ENCODE assay signal across 15 cellular contexts in the genomic region with DNA sequence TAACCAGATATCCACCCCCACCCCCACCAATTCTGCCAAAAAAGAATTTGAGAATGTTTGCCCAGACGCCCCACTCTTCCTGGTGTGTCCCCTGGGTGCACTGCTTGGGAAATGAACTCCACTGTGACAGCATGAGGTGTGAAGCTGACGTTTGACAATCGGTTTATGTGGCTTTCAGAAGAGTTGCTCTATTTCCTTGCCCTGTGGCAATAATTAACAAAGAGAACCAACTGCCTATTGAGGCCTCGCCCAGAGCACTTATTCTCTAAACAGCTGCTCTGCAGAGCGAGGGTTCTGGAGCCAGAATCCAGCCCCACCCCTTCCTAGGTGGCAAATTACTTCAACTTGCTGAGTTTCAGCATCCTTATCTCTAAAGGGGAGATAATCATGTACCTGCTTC.
A peak's percentile ranks its signal among the peaks of the same experiment; 100 is the strongest.
DNase-seq lines count a peak whose midpoint lies in the region; ATAC-seq and TF ChIP-seq lines count a peak whose summit lies in the region.
"Had no signal": no experiment of that assay in that cellular context is flagged by ENCODE, and none has a peak within 500 bp of the region (broad histone marks: within the 10 kb centered on the region; RNA-seq: fewer than 3 reads in every experiment).

No MANE protein-coding gene starts in this region.

- CTCF ChIA-PET in A673 (lab: Charles Lee), result no interaction called here

- H3K4me3 ChIP-seq in A673 (ENCODE audit: low read depth, low read length, poor library complexity, severe bottlenecking), result no peak overlapping the region
- H3K4me3 ChIP-seq: vagina had no signal

- peaks cover 8% of the 10 kb centered on the region for H3K27me3 ChIP-seq in A673 (replicated peaks; ENCODE audit: insufficient read depth, low read depth, low read length, poor library complexity)
- H3K27me3 ChIP-seq: vagina had no signal

- no peaks in the 10 kb centered on the region for H3K4me1 ChIP-seq in A673 (ENCODE audit: insufficient read depth, low read length, poor library complexity, severe bottlenecking)
- H3K4me1 ChIP-seq: vagina had no signal

- POLR2A ChIA-PET in A673 (lab: Charles Lee; ENCODE audit: low non-redundant PET), result no interaction called here

- peak; percentile 42 for DNase-seq in A673 (ENCODE audit: low spot score)
- DNase-seq in NCI-H2107 (lab: John Stamatoyannopoulos, UW), result peak; percentile 32
- DNase-seq in NCI-H2227 treated with DMSO at 0.1 percent for 48 hours (lab: John Stamatoyannopoulos, UW), result no peak
- no peak for DNase-seq in NCI-H1694 treated with DMSO at 0.1 percent for 48 hours (lab: John Stamatoyannopoulos, UW)
- no peak for DNase-seq in HT-29 (ENCODE audit: low spot score)
- DNase-seq: ACHN; activated B cell treated with CpG ODN at 0.5 μM for 24 hours; activated T-cell treated with anti-CD3 and anti-CD28 coated beads, Interleukin-2, amount 50 U/mL, for 24 hours; DND-41; H7; mesenchymal stem cell had no signal

- TF ChIP-seq CTCF in A673 (conservative IDR thresholded peaks at IDR 0.05; ENCODE audit: low read depth, low read length), result no peak

- no peaks in the 10 kb centered on the region for H3K9me3 ChIP-seq in A673 (ENCODE audit: low read depth, low read length, poor library complexity, severe bottlenecking)
- H3K9me3 ChIP-seq: vagina had no signal

- ATAC-seq in GM18870 (IDR thresholded peaks at IDR 0.05; ENCODE audit: unreplicated experiment) (peak; percentile 78), HG02943 (IDR thresholded peaks at IDR 0.05; ENCODE audit: low read depth, unreplicated experiment) (peak; percentile 84), HG02885 (IDR thresholded peaks at IDR 0.05; ENCODE audit: poor library complexity, unreplicated experiment) (no peak)

- no peaks in the 10 kb centered on the region for H3K36me3 ChIP-seq in A673 (ENCODE audit: insufficient read depth, low read length, poor library complexity, severe bottlenecking)
- H3K36me3 ChIP-seq: vagina had no signal

- H3K27ac ChIP-seq in A673 (ENCODE audit: low read depth, low read length, poor library complexity, severe bottlenecking), result no peak overlapping the region
- H3K27ac ChIP-seq: vagina had no signal

- BruUV-seq in A673 (replicated peaks; lab: Mats Ljungman, UMichigan), result no TSS peak

- intact Hi-C loops in A673 (cut with micrococcal nuclease; ENCODE audit: unreplicated experiment), result no loop called here

Comparison
In these comparisons a context has a peak if more than half of its experiments do, and no peak if none do; other contexts are left out.
1. DNase-seq: peak in A673 (single experiment) and NCI-H2107 (single experiment); none in NCI-H2227 treated with DMSO at 0.1 percent for 48 hours (single experiment), NCI-H1694 treated with DMSO at 0.1 percent for 48 hours (single experiment) and HT-29 (single experiment).